ENCODE assay signal across 24 cellular contexts in the genomic region with DNA sequence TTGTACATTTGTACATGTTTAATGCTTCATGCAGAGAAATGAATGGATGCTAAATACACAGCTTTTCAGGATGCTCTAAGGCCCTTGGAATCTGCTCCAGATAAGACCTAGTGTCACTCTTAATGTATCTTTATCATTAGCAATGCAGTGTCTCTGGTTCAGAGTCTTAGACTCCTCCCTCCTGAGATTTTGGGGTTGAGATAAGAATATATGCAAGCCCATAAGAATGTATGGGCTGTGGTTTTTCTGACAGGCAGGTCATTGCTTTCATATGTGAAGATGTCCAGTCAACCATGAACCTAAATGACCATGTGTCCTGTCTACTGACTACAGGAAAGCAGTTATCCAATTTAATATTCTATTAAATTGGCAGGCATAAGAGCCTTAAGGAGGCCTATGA.
"Had no signal": no experiment of that assay in that cellular context is flagged by ENCODE, and none has a peak within 500 bp of the region (broad histone marks: within the 10 kb centered on the region; RNA-seq: fewer than 3 reads in every experiment).

No MANE protein-coding gene starts in this region.

- DNase-seq: colonic mucosa; dermis blood vessel endothelial cell; esophagus squamous epithelium; foreskin fibroblast; heart left ventricle; hippocampal formation; kidney glomerular epithelial cell; lower lobe of right lung; midbrain; nucleus accumbens; ovary; sigmoid colon; stimulated activated CD4-positive, alpha-beta T cell treated with anti-CD3 and anti-CD28 coated beads, Interleukin-12 subunit alpha, Interleukin-12 subunit beta, amount 100 ng/mL, for 4 hours; stimulated activated naive CD4-positive, alpha-beta T cell; stomach; substantia nigra; transverse colon had no signal

- H3K9me3 ChIP-seq: colonic mucosa, esophagus squamous epithelium, gastroesophageal sphincter, heart left ventricle, lower lobe of right lung, ovary, right atrium auricular region, sigmoid colon, stomach, thoracic aorta, transverse colon had no signal

- H3K27ac ChIP-seq: colonic mucosa, esophagus squamous epithelium, gastroesophageal sphincter, heart left ventricle, lower lobe of right lung, neural progenitor cell, ovary, right atrium auricular region, sigmoid colon, skin epidermis, stomach, thoracic aorta, transverse colon had no signal

- H3K4me3 ChIP-seq: colonic mucosa, esophagus squamous epithelium, gastroesophageal sphincter, heart left ventricle, lower lobe of right lung, neural progenitor cell, ovary, right atrium auricular region, sigmoid colon, skin epidermis, stomach, thoracic aorta, transverse colon had no signal

- H3K4me1 ChIP-seq: colonic mucosa, esophagus squamous epithelium, gastroesophageal sphincter, heart left ventricle, lower lobe of right lung, neural progenitor cell, right atrium auricular region, sigmoid colon, stomach, transverse colon had no signal

- H3K36me3 ChIP-seq: colonic mucosa, esophagus squamous epithelium, gastroesophageal sphincter, heart left ventricle, lower lobe of right lung, neural progenitor cell, ovary, right atrium auricular region, sigmoid colon, stomach, thoracic aorta, transverse colon had no signal

- H3K27me3 ChIP-seq: colonic mucosa, esophagus squamous epithelium, gastroesophageal sphincter, neural progenitor cell, ovary, right atrium auricular region, sigmoid colon, stomach, transverse colon had no signal

- H3K4me2 ChIP-seq: neural progenitor cell had no signal

- H2AFZ ChIP-seq: neural progenitor cell had no signal

- ATAC-seq: gastroesophageal sphincter; heart left ventricle; left lobe of liver; lower lobe of right lung; natural killer cell treated with Interleukin-12 subunit alpha and Interleukin-12 subunit beta and Interleukin-15 and Interleukin-18, amount 100 ng/mL, for 72 hours had no signal
